Comparison of ENCODE assay signal across 8 cellular contexts in genomic region chr9:114592356-114592755, GRCh38. TPM values are rescaled to one million over a fixed set of nuclear protein-coding genes. Genes with fewer than 3 reads are reported as not detected.
A peak's percentile ranks its signal among the peaks of the same experiment; 100 is the strongest.
DNase-seq lines count a peak whose midpoint lies in the region; ATAC-seq and TF ChIP-seq lines count a peak whose summit lies in the region.

No MANE protein-coding gene starts in this region.

- H3K36me3 Mint-ChIP-seq in CD4-positive, alpha-beta memory T cell = peaks cover 39 to 66% of the 10 kb centered on the region in 2 donors
- H3K36me3 Mint-ChIP-seq in activated naive CD4-positive, alpha-beta T cell treated with anti-CD3 and anti-CD28 coated beads for 36 hours (ENCODE audit: low read depth) = peaks cover 41% of the 10 kb centered on the region

- CTCF ChIA-PET in CD4-positive, alpha-beta memory T cell (lab: Charles Lee; ENCODE audit: partially characterized antibody) = interaction anchor here (0.6 to 12.3 kb wide), 41 partner anchors 8 to 422 kb away, joined by 3 to 240 read pairs (median 5); partner anchors contain the start of genes AKNA, TEX53 and TMEM268
- CTCF ChIA-PET in activated naive CD4-positive, alpha-beta T cell treated with anti-CD3 and anti-CD28 coated beads for 36 hours (lab: Charles Lee) = interaction anchor here (1.0 to 4.3 kb wide), 20 partner anchors 9 to 423 kb away, joined by 3 to 47 read pairs (median 6); partner anchors contain the start of gene TMEM268

- TF ChIP-seq POLR2A in NB4 (IDR thresholded peaks at IDR 0.05; ENCODE audit: extremely low read depth, insufficient read length) = no peak

- H3K27ac Mint-ChIP-seq in CD4-positive, alpha-beta memory T cell = peak overlapping the region; percentile 78 to 96 (median 91)
- peak overlapping the region; percentile 93 for H3K27ac Mint-ChIP-seq in activated naive CD4-positive, alpha-beta T cell treated with anti-CD3 and anti-CD28 coated beads for 36 hours
- H3K27ac Mint-ChIP-seq in stimulated activated naive CD8-positive, alpha-beta T cell treated with anti-CD3 and anti-CD28 coated beads, Interleukin-15, amount 100 ng/mL, for 72 hours = peak overlapping the region; percentile 93

- intact Hi-C loops in CD4-positive, alpha-beta memory T cell (cut with micrococcal nuclease) = loop anchor here (1.0 to 10.0 kb wide), 9 partner anchors 19 to 332 kb away; partner anchors contain the start of genes AKNA, TMEM268 and WHRN
- intact Hi-C loops in activated naive CD4-positive, alpha-beta T cell treated with anti-CD3 and anti-CD28 coated beads for 36 hours (cut with micrococcal nuclease) = loop anchor here (1.0 to 10.0 kb wide), 4 partner anchors 20 to 312 kb away; no protein-coding TSS in a partner anchor

- peaks cover 67% of the 10 kb centered on the region for H3K4me1 ChIP-seq in CD4-positive, alpha-beta memory T cell (ENCODE audit: insufficient read depth, low read length)

- peak overlapping the region; percentile 58 for H3K27ac ChIP-seq in CD4-positive, alpha-beta memory T cell (ENCODE audit: low read depth, low read length)

- peak; percentile 49 for ATAC-seq in stimulated activated naive CD8-positive, alpha-beta T cell treated with anti-CD3 and anti-CD28 coated beads, Interleukin-15, amount 100 ng/mL, for 72 hours

- H3K4me3 ChIP-seq in CD4-positive, alpha-beta memory T cell (ENCODE audit: low read length in 2 of 2) = peak overlapping the region; percentile 31
- H3K4me3 ChIP-seq in NB4 (ENCODE audit: low read depth, low read length) = peak overlapping the region; percentile 42

- H3K4me1 Mint-ChIP-seq in CD4-positive, alpha-beta memory T cell = peaks cover 50 to 85% (median 66%) of the 10 kb centered on the region in 4 donors
- peaks cover 66% of the 10 kb centered on the region for H3K4me1 Mint-ChIP-seq in activated naive CD4-positive, alpha-beta T cell treated with anti-CD3 and anti-CD28 coated beads for 36 hours (ENCODE audit: low read depth)
- H3K4me1 Mint-ChIP-seq in stimulated activated naive CD8-positive, alpha-beta T cell treated with anti-CD3 and anti-CD28 coated beads, Interleukin-15, amount 100 ng/mL, for 72 hours = peaks cover 61% of the 10 kb centered on the region

- H3K27me3 ChIP-seq in CD4-positive, alpha-beta memory T cell (ENCODE audit: insufficient read depth, low read length) = no peaks in the 10 kb centered on the region

- POLR2A ChIA-PET in CD4-positive, alpha-beta memory T cell (lab: Charles Lee; ENCODE audit: partially characterized antibody) = interaction anchor here (0.6 to 10.6 kb wide), 26 partner anchors 9 to 329 kb away, joined by 3 to 244 read pairs (median 4); partner anchors contain the start of genes AKNA and TMEM268

- H3K27me3 Mint-ChIP-seq in CD4-positive, alpha-beta memory T cell = no peaks in the 10 kb centered on the region
- H3K27me3 Mint-ChIP-seq in activated naive CD4-positive, alpha-beta T cell treated with anti-CD3 and anti-CD28 coated beads for 36 hours (ENCODE audit: low read depth) = no peaks in the 10 kb centered on the region
- H3K27me3 Mint-ChIP-seq in stimulated activated naive CD8-positive, alpha-beta T cell treated with anti-CD3 and anti-CD28 coated beads, Interleukin-15, amount 100 ng/mL, for 72 hours = no peaks in the 10 kb centered on the region

- peak; percentile 75 to 84 (median 79) for DNase-seq in CD4-positive, alpha-beta memory T cell
- DNase-seq in NB4 (ENCODE audit: low read depth) = peak; percentile 58
- peak; percentile 78 for DNase-seq in activated naive CD4-positive, alpha-beta T cell treated with anti-CD3 and anti-CD28 coated beads for 36 hours
- DNase-seq in hepatic stellate cell (ENCODE audit: low spot score) = peak; percentile 69
- peak; percentile 48 to 58 for DNase-seq in stimulated activated naive CD8-positive, alpha-beta T cell treated with anti-CD3 and anti-CD28 coated beads, Interleukin-15, amount 100 ng/mL, for 72 hours
- DNase-seq in 8988T = no peak
- no peak for DNase-seq in NCI-H345 (lab: John Stamatoyannopoulos, UW)
- no peak for DNase-seq in NCI-H1048 (lab: John Stamatoyannopoulos, UW)

- H3K9me3 ChIP-seq in CD4-positive, alpha-beta memory T cell (ENCODE audit: control insufficient read depth in 1 of 2, low read length in 2 of 2) = no peaks in the 10 kb centered on the region

- peaks cover 32% of the 10 kb centered on the region for H3K36me3 ChIP-seq in CD4-positive, alpha-beta memory T cell (ENCODE audit: insufficient read depth, low read length)

- no peaks in the 10 kb centered on the region for H3K9me3 Mint-ChIP-seq in CD4-positive, alpha-beta memory T cell
- no peaks in the 10 kb centered on the region for H3K9me3 Mint-ChIP-seq in activated naive CD4-positive, alpha-beta T cell treated with anti-CD3 and anti-CD28 coated beads for 36 hours
- no peaks in the 10 kb centered on the region for H3K9me3 Mint-ChIP-seq in stimulated activated naive CD8-positive, alpha-beta T cell treated with anti-CD3 and anti-CD28 coated beads, Interleukin-15, amount 100 ng/mL, for 72 hours

- peak; percentile 14 for TF ChIP-seq CTCF in NB4 (IDR thresholded peaks at IDR 0.05; ENCODE audit: low read depth, low read length)

- peak overlapping the region; percentile 55 to 87 (median 81) for H3K4me3 Mint-ChIP-seq in CD4-positive, alpha-beta memory T cell
- H3K4me3 Mint-ChIP-seq in activated naive CD4-positive, alpha-beta T cell treated with anti-CD3 and anti-CD28 coated beads for 36 hours = peak overlapping the region; percentile 63
- peak overlapping the region; percentile 77 to 85 for H3K4me3 Mint-ChIP-seq in stimulated activated naive CD8-positive, alpha-beta T cell treated with anti-CD3 and anti-CD28 coated beads, Interleukin-15, amount 100 ng/mL, for 72 hours

RNA-seq across cellular contexts. Expression of gene ATP6V1G1, which starts 4.8 kb away (rescaled TPM):
- total RNA-seq in CD4-positive, alpha-beta memory T cell = 100 to 1,000 TPM; 121 TPM
- 100 to 1,000 TPM; 274 to 449 TPM for polyA plus RNA-seq in CD4-positive, alpha-beta memory T cell
- 10 to 100 TPM; 26.7 to 28.8 TPM for total RNA-seq in activated naive CD4-positive, alpha-beta T cell treated with anti-CD3 and anti-CD28 coated beads for 36 hours

RNA-seq across cellular contexts. Expression of gene TMEM268, which starts 18.7 kb away (rescaled TPM):
- total RNA-seq in CD4-positive, alpha-beta memory T cell = 10 to 100 TPM; 12.6 to 13.4 TPM
- polyA plus RNA-seq in CD4-positive, alpha-beta memory T cell = 1 to 10 TPM; 8.8 to 9.0 TPM
- total RNA-seq in activated naive CD4-positive, alpha-beta T cell treated with anti-CD3 and anti-CD28 coated beads for 36 hours = 10 to 100 TPM; 23.6 to 24.1 TPM

Comparison
In these comparisons a context has a peak if more than half of its experiments do, and no peak if none do; other contexts are left out.
1. DNase-seq: peak in CD4-positive, alpha-beta memory T cell (5 of 5), NB4 (single experiment), activated naive CD4-positive, alpha-beta T cell treated with anti-CD3 and anti-CD28 coated beads for 36 hours (single experiment), hepatic stellate cell (single experiment) and stimulated activated naive CD8-positive, alpha-beta T cell treated with anti-CD3 and anti-CD28 coated beads, Interleukin-15, amount 100 ng/mL, for 72 hours (2 of 2); none in 8988T (single experiment), NCI-H345 (single experiment) and NCI-H1048 (single experiment).
2. RNA of gene ATP6V1G1, which starts 4.8 kb away (total RNA-seq): 121 TPM in CD4-positive, alpha-beta memory T cell; 26.7 to 28.8 TPM in activated naive CD4-positive, alpha-beta T cell treated with anti-CD3 and anti-CD28 coated beads for 36 hours; every median in the first group is over 4 times any median in the second.
3. Peak in every context shown above with its lines, with median percentiles within 50 percentile points of each other: H3K27ac Mint-ChIP-seq and H3K4me3 Mint-ChIP-seq.